11 cellular contexts compared by ENCODE assay signal in genomic region chr11:117071344-117071787, GRCh38. TPM values are rescaled to one million over a fixed set of nuclear protein-coding genes. Genes with fewer than 3 reads are reported as not detected.
DNase-seq lines count a peak whose midpoint lies in the region; ATAC-seq and TF ChIP-seq lines count a peak whose summit lies in the region.
"Had no signal": no experiment of that assay in that cellular context is flagged by ENCODE, and none has a peak within 500 bp of the region (broad histone marks: within the 10 kb centered on the region; RNA-seq: fewer than 3 reads in every experiment).

No MANE protein-coding gene starts in this region.

- H4K8ac ChIP-seq in mesenchymal stem cell (ENCODE audit: low read length) = no peak overlapping the region

- no peak overlapping the region for H3K14ac ChIP-seq in mesenchymal stem cell (ENCODE audit: low read length in 2 of 2)

- DNase-seq in AG10803 (ENCODE audit: low read depth) = peak; percentile 25
- peak; percentile 69 for DNase-seq in cerebellar cortex (ENCODE audit: low spot score)
- DNase-seq in mesenchymal stem cell = peak; percentile 77
- no peak for DNase-seq in middle frontal gyrus (ENCODE audit: extremely low spot score, low spot score)
- DNase-seq in RKO (ENCODE audit: low spot score) = no peak
- DNase-seq: cortex of kidney, Kasumi-1, WERI-Rb-1 had no signal

- no peak overlapping the region for H2AFZ ChIP-seq in mesenchymal stem cell (ENCODE audit: low read depth, low read length)

- H2BK120ac ChIP-seq in mesenchymal stem cell (ENCODE audit: low read depth, low read length) = no peak overlapping the region

- peaks cover 49 to 67% (median 51%) of the 10 kb centered on the region in 3 donors for H3K4me1 Mint-ChIP-seq in IgD-negative memory B cell

- no peak overlapping the region for H3K4ac ChIP-seq in mesenchymal stem cell (ENCODE audit: low read depth in 1 of 2, low read length in 2 of 2)

- H3K9ac ChIP-seq in mesenchymal stem cell (ENCODE audit: low read length) = no peak overlapping the region

- peak overlapping the region; percentile 10 to 53 (median 46) for H3K27ac Mint-ChIP-seq in IgD-negative memory B cell

- no peaks in the 10 kb centered on the region for H3K9me3 ChIP-seq in mesenchymal stem cell (ENCODE audit: control insufficient read depth, low read length)

- no peak overlapping the region for H3K4me2 ChIP-seq in mesenchymal stem cell (ENCODE audit: low read length, poor library complexity, severe bottlenecking)

- H2BK15ac ChIP-seq in mesenchymal stem cell (ENCODE audit: low read depth, poor library complexity, severe bottlenecking) = no peak overlapping the region

- no peak overlapping the region for H3K4me3 ChIP-seq in AG10803 (ENCODE audit: low read length)
- H3K4me3 ChIP-seq in mesenchymal stem cell (ENCODE audit: insufficient read depth in 1 of 2, low read depth in 1 of 2, low read length in 2 of 2) = no peak overlapping the region

- peaks cover 13% of the 10 kb centered on the region for H3K36me3 Mint-ChIP-seq in IgD-negative memory B cell

- TF ChIP-seq CTCF in AG10803 (conservative IDR thresholded peaks at IDR 0.05; ENCODE audit: low read length) = no peak

- H3K27ac ChIP-seq in mesenchymal stem cell (ENCODE audit: low read length, poor library complexity, severe bottlenecking) = no peak overlapping the region
- H3K27ac ChIP-seq: WERI-Rb-1 had no signal

- H3K27me3 ChIP-seq in mesenchymal stem cell (ENCODE audit: control insufficient read depth in 1 of 2, insufficient read depth in 1 of 2, low read length in 2 of 2) = no peaks in the 10 kb centered on the region

- H3K4me3 Mint-ChIP-seq in IgD-negative memory B cell = no peak overlapping the region

- H3K36me3 ChIP-seq in mesenchymal stem cell (ENCODE audit: control insufficient read depth in 1 of 2, insufficient read depth in 2 of 2, low read depth in 1 of 2, low read length in 2 of 2) = no peaks in the 10 kb centered on the region
- H3K36me3 ChIP-seq: WERI-Rb-1 had no signal

- no peak overlapping the region for H2BK5ac ChIP-seq in mesenchymal stem cell (ENCODE audit: low read depth, low read length, poor library complexity, severe bottlenecking)

- peaks cover 10% of the 10 kb centered on the region for H3K79me1 ChIP-seq in mesenchymal stem cell (replicated peaks; ENCODE audit: low read length, poor library complexity, severe bottlenecking)

- peaks cover 7% of the 10 kb centered on the region for H3K4me1 ChIP-seq in mesenchymal stem cell (ENCODE audit: control insufficient read depth, insufficient read depth, low read depth, low read length)

- H3K23ac ChIP-seq in mesenchymal stem cell (ENCODE audit: low read length in 2 of 2) = no peak overlapping the region

- H3K27me3 Mint-ChIP-seq in IgD-negative memory B cell = no peaks in the 10 kb centered on the region

- H3K9me3 Mint-ChIP-seq in IgD-negative memory B cell = no peaks in the 10 kb centered on the region

- ATAC-seq in GM21717 (IDR thresholded peaks at IDR 0.05; ENCODE audit: unreplicated experiment) (no peak), GM18520 (IDR thresholded peaks at IDR 0.05; ENCODE audit: unreplicated experiment) (no peak)

- no peak overlapping the region for H4K91ac ChIP-seq in mesenchymal stem cell (ENCODE audit: low read length)

- H3K18ac ChIP-seq in mesenchymal stem cell (ENCODE audit: low read depth in 1 of 2, low read length in 2 of 2) = no peak overlapping the region

- no peak overlapping the region for H2BK12ac ChIP-seq in mesenchymal stem cell (ENCODE audit: low read length in 2 of 2)

- no peak overlapping the region for H2AK5ac ChIP-seq in mesenchymal stem cell (ENCODE audit: low read length, severe bottlenecking)

- 19% methylated on average over 2 of the region's 3 CpGs for WGBS in mesenchymal stem cell

RNA-seq across cellular contexts. Expression of gene SIK3, which starts 26.9 kb away (rescaled TPM):
- 25.1 TPM for polyA plus RNA-seq in IgD-negative memory B cell
- 8.4 TPM for polyA plus RNA-seq in mesenchymal stem cell (2013, experiment 1 of 2)
- polyA plus RNA-seq in mesenchymal stem cell (2013, experiment 2 of 2) = 8.2 TPM

Comparison
In these comparisons a context has a peak if more than half of its experiments do, and no peak if none do; other contexts are left out.
1. DNase-seq: peak in AG10803 (single experiment), cerebellar cortex (single experiment) and mesenchymal stem cell (single experiment); none in middle frontal gyrus (single experiment) and RKO (single experiment).